Comparison of ENCODE assay signal across 23 cellular contexts in the genomic region with DNA sequence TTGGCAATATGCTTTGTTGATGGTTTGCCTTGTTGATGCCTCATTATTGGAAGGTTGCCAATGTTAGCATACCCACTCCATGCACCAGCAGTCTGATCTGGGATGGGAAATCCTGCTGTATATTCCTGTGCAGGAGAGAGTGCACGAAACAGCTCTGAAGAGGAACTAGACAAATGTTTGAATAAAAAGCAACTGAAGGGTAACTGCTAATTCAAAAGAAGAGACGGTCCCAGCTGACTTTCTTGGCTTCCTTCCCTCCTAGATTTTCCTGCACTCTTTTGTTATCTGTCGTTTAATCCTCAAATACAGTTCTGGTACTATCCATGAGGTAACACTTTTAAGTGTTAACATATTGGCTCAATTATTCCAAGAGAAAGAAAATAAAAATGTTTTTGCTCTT.
DNase-seq lines count a peak whose midpoint lies in the region; ATAC-seq, FAIRE-seq and TF ChIP-seq lines count a peak whose summit lies in the region.
"Had no signal": no experiment of that assay in that cellular context is flagged by ENCODE, and none has a peak within 500 bp of the region (broad histone marks: within the 10 kb centered on the region; RNA-seq: fewer than 3 reads in every experiment).

No MANE protein-coding gene starts in this region.

- ATAC-seq in GM21528 (IDR thresholded peaks at IDR 0.05; ENCODE audit: low FRiP score, unreplicated experiment), result no peak
- ATAC-seq in GM21390 (IDR thresholded peaks at IDR 0.05; ENCODE audit: unreplicated experiment), result no peak
- ATAC-seq: A549; activated naive CD8-positive, alpha-beta T cell treated with anti-CD3 and anti-CD28 coated beads, Interleukin-2, amount 50 U/mL, for 24 hours; heart left ventricle; left ventricle myocardium superior; mucosa of descending colon; upper lobe of right lung had no signal

- no peaks in the 10 kb centered on the region for H3K9me3 ChIP-seq in kidney (ENCODE audit: control insufficient read depth in 1 of 2, low read length in 2 of 2)
- H3K9me3 ChIP-seq: A549, colonic mucosa, heart left ventricle, mucosa of descending colon, neutrophil, upper lobe of right lung had no signal

- no peaks in the 10 kb centered on the region for H3K36me3 ChIP-seq in kidney (ENCODE audit: control insufficient read depth in 1 of 2, insufficient read depth in 2 of 2, low read length in 2 of 2)
- H3K36me3 ChIP-seq: brain microvascular endothelial cell, colonic mucosa, heart left ventricle, neutrophil, upper lobe of right lung had no signal

- H3K9ac ChIP-seq in kidney (ENCODE audit: low read length in 2 of 2), result no peak overlapping the region

- no peaks in the 10 kb centered on the region for H3K4me1 ChIP-seq in kidney (ENCODE audit: control insufficient read depth in 1 of 2, insufficient read depth in 1 of 2, low read depth in 1 of 2, low read length in 2 of 2)
- H3K4me1 ChIP-seq: A549, colonic mucosa, heart left ventricle, upper lobe of right lung had no signal

- H3K4me3 ChIP-seq in kidney (ENCODE audit: low read length in 2 of 2), result no peak overlapping the region
- H3K4me3 ChIP-seq: A549, colonic mucosa, heart left ventricle, mucosa of descending colon, smooth muscle cell, upper lobe of right lung had no signal

- DNase-seq in SHP77 (lab: John Stamatoyannopoulos, UW) (peak; percentile 48 to 52), SHP77 treated with DMSO at 0.1 percent for 48 hours (lab: John Stamatoyannopoulos, UW) (no peak), NCI-H1694 treated with DMSO at 0.1 percent for 48 hours (lab: John Stamatoyannopoulos, UW) (peak; percentile 71), NCI-H510A treated with DMSO at 0.1 percent for 48 hours (lab: John Stamatoyannopoulos, UW) (peak; percentile 86), islet precursor cell (no peak), kidney (no peak)
- DNase-seq: activated CD4-positive, alpha-beta T cell treated with anti-CD3 and anti-CD28 coated beads for 48 hours; activated naive CD8-positive, alpha-beta T cell treated with anti-CD3 and anti-CD28 coated beads, Interleukin-2, amount 50 U/mL, for 24 hours; brain microvascular endothelial cell; colonic mucosa; endodermal cell; heart left ventricle; left ventricle myocardium superior; mucosa of descending colon; stimulated activated CD4-positive, alpha-beta T cell treated with anti-CD3 and anti-CD28 coated beads, Interleukin-4, amount 100 ng/mL, for 24 hours; upper lobe of right lung had no signal

- no peak for FAIRE-seq in kidney (lab: Jason Lieb, UNC)
- FAIRE-seq: A549 had no signal

- intact Hi-C loops in kidney (cut with DNase I), result no loop called here

- no peak for TF ChIP-seq CTCF in kidney (IDR thresholded peaks at IDR 0.05; ENCODE audit: borderline replicate concordance, extremely low read depth, insufficient read depth)

- no peak overlapping the region for H3K27ac ChIP-seq in kidney (ENCODE audit: low read depth in 2 of 2, low read length in 2 of 2)
- H3K27ac ChIP-seq: A549, brain microvascular endothelial cell, C4-2B, colonic mucosa, heart left ventricle, neutrophil, RWPE1, upper lobe of right lung had no signal

Comparison
In these comparisons a context has a peak if more than half of its experiments do, and no peak if none do; other contexts are left out.
1. DNase-seq: peak in SHP77 (2 of 2), NCI-H1694 treated with DMSO at 0.1 percent for 48 hours (single experiment) and NCI-H510A treated with DMSO at 0.1 percent for 48 hours (single experiment); none in SHP77 treated with DMSO at 0.1 percent for 48 hours (single experiment), islet precursor cell (single experiment) and kidney (single experiment).